Comparison of ENCODE assay signal across 12 cellular contexts in genomic region chr17:36092715-36093114, GRCh38. TPM values are rescaled to one million over a fixed set of nuclear protein-coding genes. Genes with fewer than 3 reads are reported as not detected.
"Had no signal": no experiment of that assay in that cellular context is flagged by ENCODE, and none has a peak within 500 bp of the region (broad histone marks: within the 10 kb centered on the region; RNA-seq: fewer than 3 reads in every experiment).

No MANE protein-coding gene starts in this region.

RNA-seq across cellular contexts. Expression of gene CCL3, which starts 2.8 kb away (rescaled TPM):
- total RNA-seq: bronchial epithelial cell, IMR-90, MCF 10A, PC-3, SJSA1 had no signal
- polyA plus RNA-seq: IMR-90, K562, SK-N-SH had no signal

RNA-seq across cellular contexts. Expression of gene CCL4, which starts 10.9 kb away (rescaled TPM):
- total RNA-seq: bronchial epithelial cell, IMR-90, MCF 10A, PC-3, SJSA1 had no signal
- polyA plus RNA-seq: IMR-90, K562, SK-N-SH had no signal

RNA-seq across cellular contexts. Expression of gene CCL18, which starts 28.6 kb away (rescaled TPM):
- total RNA-seq: activated CD8-positive, alpha-beta T cell treated with anti-CD3 and anti-CD28 coated beads, Interleukin-2, amount 10 ng/mL, durations not matched to agents 7 days and 5 days; activated T-helper 17 cell treated with anti-CD3 and anti-CD28 coated beads, Interleukin-2, amount 50 U/mL, for 72 hours; cerebellum; IMR-90; K562; MCF 10A; PC-3; SJSA1; T-helper 17 cell; WTC11 had no signal
- polyA plus RNA-seq: IMR-90, K562, SK-N-SH had no signal
